In the genomic region with DNA sequence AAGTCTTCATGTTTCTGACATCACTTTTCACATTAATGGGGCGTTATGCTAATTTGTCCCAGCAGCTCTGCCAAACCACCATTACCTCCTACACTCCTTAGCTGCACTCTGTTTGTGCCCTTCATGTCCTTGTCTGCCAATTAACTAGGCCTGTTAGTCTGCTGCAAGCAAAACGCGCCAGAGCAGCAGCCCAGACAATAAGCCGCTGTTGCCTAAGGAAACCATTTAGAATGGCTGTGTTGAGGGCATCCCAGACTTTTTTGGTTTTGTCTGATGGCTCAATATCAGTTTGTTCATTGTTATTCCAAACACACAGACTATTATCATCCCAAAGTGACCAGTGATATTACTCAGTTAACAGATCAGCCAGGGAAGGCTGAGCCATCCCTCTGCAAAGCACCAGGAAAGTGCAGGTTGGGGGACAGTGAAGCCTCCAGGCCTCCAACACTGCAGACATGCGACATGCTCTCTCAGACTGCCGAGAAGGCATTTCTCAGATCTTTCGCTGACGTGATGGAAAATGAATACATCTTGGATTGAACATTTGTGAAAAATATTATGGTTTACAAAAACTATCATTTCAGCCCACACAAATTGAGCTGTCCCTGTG, we compare ENCODE assay signal across 15 cellular contexts.
DNase-seq lines count a peak whose midpoint lies in the region; ATAC-seq and TF ChIP-seq lines count a peak whose summit lies in the region.
"Had no signal": no experiment of that assay in that cellular context is flagged by ENCODE, and none has a peak within 500 bp of the region (broad histone marks: within the 10 kb centered on the region; RNA-seq: fewer than 3 reads in every experiment).

No MANE protein-coding gene starts in this region.

- no peak overlapping the region for H3K23ac ChIP-seq in neuronal stem cell (ENCODE audit: low read depth, low read length, poor library complexity)

- H2BK12ac ChIP-seq in neuronal stem cell (ENCODE audit: low read length) = no peak overlapping the region

- no peaks in the 10 kb centered on the region for H3K27me3 ChIP-seq in GM23338 (ENCODE audit: insufficient read depth)
- no peaks in the 10 kb centered on the region for H3K27me3 ChIP-seq in neuronal stem cell (ENCODE audit: control insufficient read depth in 3 of 3, insufficient read depth in 3 of 3, low read depth in 1 of 3, low read length in 3 of 3)

- no peaks in the 10 kb centered on the region for H4K20me1 ChIP-seq in GM23338 (replicated peaks; ENCODE audit: insufficient read depth)

- CTCF ChIA-PET in activated CD4-positive, alpha-beta memory T cell treated with anti-CD3 and anti-CD28 coated beads, Interleukin-2, amount 10 ng/mL, durations not matched to agents 7 days and 5 days (lab: Charles Lee) = no interaction called here

- no peaks in the 10 kb centered on the region for H3K79me1 ChIP-seq in neuronal stem cell (ENCODE audit: low read depth, low read length)

- H3K4me1 Mint-ChIP-seq in GM23338 (peaks cover 23% of the 10 kb centered on the region; the same call in 2 of the 3 replicates), brain (peaks cover 56% of the 10 kb centered on the region)
- H3K4me1 Mint-ChIP-seq in activated CD4-positive, alpha-beta memory T cell treated with anti-CD3 and anti-CD28 coated beads, Interleukin-2, amount 10 ng/mL, durations not matched to agents 7 days and 5 days = no peaks in the 10 kb centered on the region
- H3K4me1 Mint-ChIP-seq: CD14-positive monocyte had no signal

- no peak overlapping the region for H2AK5ac ChIP-seq in neuronal stem cell (ENCODE audit: low read depth, low read length)

- H3F3A ChIP-seq in GM23338 (replicated peaks; ENCODE audit: low read depth) = no peaks in the 10 kb centered on the region

- H4K8ac ChIP-seq in neuronal stem cell (ENCODE audit: low read depth, low read length) = no peak overlapping the region

- H3K9me3 ChIP-seq in neuronal stem cell (replicated peaks in 1 of 2; ENCODE audit: control insufficient read depth in 2 of 2, insufficient read depth in 1 of 2, low read depth in 1 of 2, low read length in 2 of 2) = no peaks in the 10 kb centered on the region

- H3K9me2 ChIP-seq in GM23338 (ENCODE audit: insufficient read depth) = peaks cover 5% of the 10 kb centered on the region; the same call in 1 of the 2 replicates

- no peak for DNase-seq in GM23338 (ENCODE audit: low spot score)
- peak; percentile 25 for DNase-seq in NCI-H1694 treated with DMSO at 0.1 percent for 48 hours (lab: John Stamatoyannopoulos, UW)
- peak; percentile 18 for DNase-seq in neuronal stem cell (ENCODE audit: low spot score)
- DNase-seq in activated CD4-positive, alpha-beta memory T cell treated with anti-CD3 and anti-CD28 coated beads, Interleukin-2, amount 10 ng/mL, durations not matched to agents 7 days and 5 days = no peak
- DNase-seq in activated naive CD4-positive, alpha-beta T cell treated with Interleukin-2 at 50 U/mL for 16 hours = no peak
- no peak for DNase-seq in NCI-H510A treated with DMSO at 0.1 percent for 48 hours (lab: John Stamatoyannopoulos, UW)
- DNase-seq: activated CD4-positive, alpha-beta memory T cell treated with anti-CD3 and anti-CD28 coated beads for 36 hours; activated T-cell treated with anti-CD3 and anti-CD28 coated beads, Interleukin-2, amount 50 U/mL, for 48 hours; mammary epithelial cell; stimulated activated CD4-positive, alpha-beta T cell treated with anti-CD3 and anti-CD28 coated beads, Interleukin-2, amount 100 ng/mL, for 48 hours had no signal

- H4K91ac ChIP-seq in neuronal stem cell (ENCODE audit: low read depth, low read length, poor library complexity) = no peak overlapping the region

- no peak overlapping the region for H3K9ac ChIP-seq in neuronal stem cell (ENCODE audit: low read depth, low read length, poor library complexity)

- no peak overlapping the region for H2BK120ac ChIP-seq in neuronal stem cell (ENCODE audit: low read depth, low read length)

- H3K4me3 Mint-ChIP-seq in GM23338 = no peak overlapping the region
- H3K4me3 Mint-ChIP-seq in brain = peak overlapping the region in 4 of 5 experiments; percentile 8 to 55 (median 32)
- H3K4me3 Mint-ChIP-seq in activated CD4-positive, alpha-beta memory T cell treated with anti-CD3 and anti-CD28 coated beads, Interleukin-2, amount 10 ng/mL, durations not matched to agents 7 days and 5 days = no peak overlapping the region
- H3K4me3 Mint-ChIP-seq: activated CD4-positive, alpha-beta memory T cell treated with anti-CD3 and anti-CD28 coated beads for 36 hours; CD14-positive monocyte; natural killer cell treated with Interleukin-12 subunit alpha and Interleukin-12 subunit beta and Interleukin-15 and Interleukin-18, amount 100 ng/mL, for 72 hours had no signal

- H3K4me3 ChIP-seq in GM23338 (no peak overlapping the region), neuronal stem cell (ENCODE audit: low read length in 2 of 2) (no peak overlapping the region)

- H3K4me1 ChIP-seq in GM23338 (ENCODE audit: insufficient read depth) (peaks cover 12% of the 10 kb centered on the region; the same call in 1 of the 2 replicates), neuronal stem cell (ENCODE audit: control insufficient read depth in 2 of 2, insufficient read depth in 1 of 2, low read depth in 1 of 2, low read length in 2 of 2) (peaks cover 2 to 8% of the 10 kb centered on the region in 2 donors)

- H3K79me2 ChIP-seq in GM23338 (replicated peaks; ENCODE audit: insufficient read depth) = no peaks in the 10 kb centered on the region

- ATAC-seq in GM23338 (no peak), HG03460 (IDR thresholded peaks at IDR 0.05; ENCODE audit: unreplicated experiment) (no peak)
- ATAC-seq: natural killer cell treated with Interleukin-12 subunit alpha and Interleukin-12 subunit beta and Interleukin-15 and Interleukin-18, amount 100 ng/mL, for 72 hours; Panc1 had no signal

- H3K36me3 ChIP-seq in GM23338 (ENCODE audit: insufficient read depth) (no peaks in the 10 kb centered on the region), neuronal stem cell (replicated peaks in 1 of 2; ENCODE audit: control insufficient read depth in 2 of 2, insufficient read depth in 2 of 2, low read length in 2 of 2) (no peaks in the 10 kb centered on the region)

- no peak overlapping the region for H2BK5ac ChIP-seq in neuronal stem cell (ENCODE audit: low read length)

- H3K36me3 Mint-ChIP-seq in GM23338 (ENCODE audit: low read depth) = no peaks in the 10 kb centered on the region
- H3K36me3 Mint-ChIP-seq in brain = no peaks in the 10 kb centered on the region
- no peaks in the 10 kb centered on the region for H3K36me3 Mint-ChIP-seq in activated CD4-positive, alpha-beta memory T cell treated with anti-CD3 and anti-CD28 coated beads, Interleukin-2, amount 10 ng/mL, durations not matched to agents 7 days and 5 days (ENCODE audit: low read depth)
- H3K36me3 Mint-ChIP-seq: activated CD4-positive, alpha-beta memory T cell treated with anti-CD3 and anti-CD28 coated beads for 36 hours; CD14-positive monocyte; natural killer cell treated with Interleukin-12 subunit alpha and Interleukin-12 subunit beta and Interleukin-15 and Interleukin-18, amount 100 ng/mL, for 72 hours had no signal

- no peak for TF ChIP-seq CTCF in GM23338 (conservative IDR thresholded peaks at IDR 0.05; ENCODE audit: low read depth in 2 of 2)
- no peak for TF ChIP-seq CTCF in brain (conservative IDR thresholded peaks at IDR 0.05)

- H3K27ac Mint-ChIP-seq in GM23338 (no peak overlapping the region), brain (peak overlapping the region; percentile 61 to 98 (median 91))
- H3K27ac Mint-ChIP-seq in activated CD4-positive, alpha-beta memory T cell treated with anti-CD3 and anti-CD28 coated beads, Interleukin-2, amount 10 ng/mL, durations not matched to agents 7 days and 5 days = no peak overlapping the region
- H3K27ac Mint-ChIP-seq: activated CD4-positive, alpha-beta memory T cell treated with anti-CD3 and anti-CD28 coated beads for 36 hours; CD14-positive monocyte; natural killer cell treated with Interleukin-12 subunit alpha and Interleukin-12 subunit beta and Interleukin-15 and Interleukin-18, amount 100 ng/mL, for 72 hours had no signal

- WGBS in neuronal stem cell (ENCODE audit: extremely low coverage in 2 of 2, insufficient read length in 2 of 2, insufficient replicate concordance in 1 of 2), 2 donors = no CpG with 5 or more reads among the region's 8 CpGs

- H3K27ac ChIP-seq in GM23338 (ENCODE audit: low read depth) = no peak overlapping the region
- H3K27ac ChIP-seq in neuronal stem cell (replicated peaks; ENCODE audit: low read length) = no peak overlapping the region

- H3K4me2 ChIP-seq in GM23338 = no peak overlapping the region
- no peak overlapping the region for H3K4me2 ChIP-seq in neuronal stem cell (ENCODE audit: insufficient read depth, low read length, poor library complexity, severe bottlenecking)

- H3K4ac ChIP-seq in neuronal stem cell (ENCODE audit: low read length) = no peak overlapping the region

- no peaks in the 10 kb centered on the region for H3K27me3 Mint-ChIP-seq in GM23338 (ENCODE audit: insufficient read depth, low read depth, poor library complexity)
- peaks cover 5% of the 10 kb centered on the region for H3K27me3 Mint-ChIP-seq in brain
- peaks cover 28% of the 10 kb centered on the region for H3K27me3 Mint-ChIP-seq in activated CD4-positive, alpha-beta memory T cell treated with anti-CD3 and anti-CD28 coated beads, Interleukin-2, amount 10 ng/mL, durations not matched to agents 7 days and 5 days

- H2AFZ ChIP-seq in GM23338 (0 out of 2 replicates have a peak overlapping the region, but pooled peaks have one; percentile 44), neuronal stem cell (ENCODE audit: low read length) (peak overlapping the region; percentile 43)

- H2BK15ac ChIP-seq in neuronal stem cell (ENCODE audit: low read length) = no peak overlapping the region

- no peak overlapping the region for H3K18ac ChIP-seq in neuronal stem cell (ENCODE audit: low read length)

- POLR2A ChIA-PET in activated CD4-positive, alpha-beta memory T cell treated with anti-CD3 and anti-CD28 coated beads, Interleukin-2, amount 10 ng/mL, durations not matched to agents 7 days and 5 days (lab: Charles Lee) = no interaction called here

- H3K9me3 Mint-ChIP-seq in GM23338 (no peaks in the 10 kb centered on the region), brain (peaks cover 0 to 3% (median 0%) of the 10 kb centered on the region in 5 experiments)
- H3K9me3 Mint-ChIP-seq in activated CD4-positive, alpha-beta memory T cell treated with anti-CD3 and anti-CD28 coated beads, Interleukin-2, amount 10 ng/mL, durations not matched to agents 7 days and 5 days = no peaks in the 10 kb centered on the region
- H3K9me3 Mint-ChIP-seq: activated CD4-positive, alpha-beta memory T cell treated with anti-CD3 and anti-CD28 coated beads for 36 hours; CD14-positive monocyte; natural killer cell treated with Interleukin-12 subunit alpha and Interleukin-12 subunit beta and Interleukin-15 and Interleukin-18, amount 100 ng/mL, for 72 hours had no signal

- H3K14ac ChIP-seq in neuronal stem cell (ENCODE audit: low read length) = no peak overlapping the region

TF ChIP-seq in GM23338, 12 proteins besides CTCF, POLR2A, EP300 and RAD21 (continues in another document):
- TF ChIP-seq ZNF114 (CRISPR knock-in tag; IDR thresholded peaks at IDR 0.05) = no peak
- no peak for TF ChIP-seq EZH2phosphoT487 (IDR thresholded peaks at IDR 0.05; ENCODE audit: unreplicated experiment)
- TF ChIP-seq POLR2AphosphoS5 (IDR thresholded peaks at IDR 0.05; ENCODE audit: low read depth) = no peak
- no peak for TF ChIP-seq NANOG (IDR thresholded peaks at IDR 0.05; ENCODE audit: borderline replicate concordance)
- no peak for TF ChIP-seq ZNF331 (CRISPR knock-in tag; IDR thresholded peaks at IDR 0.05; ENCODE audit: low read depth)

Comparison
In these comparisons a context has a peak if more than half of its experiments do, and no peak if none do; other contexts are left out.
1. DNase-seq: peak in NCI-H1694 treated with DMSO at 0.1 percent for 48 hours (single experiment) and neuronal stem cell (single experiment); none in GM23338 (single experiment), activated CD4-positive, alpha-beta memory T cell treated with anti-CD3 and anti-CD28 coated beads, Interleukin-2, amount 10 ng/mL, durations not matched to agents 7 days and 5 days (single experiment), activated naive CD4-positive, alpha-beta T cell treated with Interleukin-2 at 50 U/mL for 16 hours (single experiment) and NCI-H510A treated with DMSO at 0.1 percent for 48 hours (single experiment).
2. H3K27ac Mint-ChIP-seq: peak in brain (5 of 5); none in GM23338 (single experiment) and activated CD4-positive, alpha-beta memory T cell treated with anti-CD3 and anti-CD28 coated beads, Interleukin-2, amount 10 ng/mL, durations not matched to agents 7 days and 5 days (single experiment).
3. H3K4me3 Mint-ChIP-seq: peak in brain (4 of 5); none in GM23338 (single experiment) and activated CD4-positive, alpha-beta memory T cell treated with anti-CD3 and anti-CD28 coated beads, Interleukin-2, amount 10 ng/mL, durations not matched to agents 7 days and 5 days (single experiment).